In genomic region chr22:45692549-45692948, GRCh38 we compare ENCODE assay signal across 19 cellular contexts. TPM values are rescaled to one million over a fixed set of nuclear protein-coding genes. Genes with fewer than 3 reads are reported as not detected.
DNase-seq lines count a peak whose midpoint lies in the region; ATAC-seq and TF ChIP-seq lines count a peak whose summit lies in the region.
"Had no signal": no experiment of that assay in that cellular context is flagged by ENCODE, and none has a peak within 500 bp of the region (broad histone marks: within the 10 kb centered on the region; RNA-seq: fewer than 3 reads in every experiment).

No MANE protein-coding gene starts in this region.

- H3K36me3 Mint-ChIP-seq in activated T-cell treated with anti-CD3 and anti-CD28 coated beads, Interleukin-2, amount 50 U/mL, for 24 hours (ENCODE audit: low read depth), result peaks cover 77% of the 10 kb centered on the region

- H3K56ac ChIP-seq in mesendoderm (ENCODE audit: low read length), result no peak overlapping the region

- H3K4ac ChIP-seq in mesendoderm (ENCODE audit: low read depth, low read length), result no peak overlapping the region

- peaks cover 8% of the 10 kb centered on the region for H3K79me1 ChIP-seq in mesendoderm (ENCODE audit: low read length)

- no peak overlapping the region for H2BK15ac ChIP-seq in mesendoderm (replicated peaks; ENCODE audit: low read depth)

- no peaks in the 10 kb centered on the region for H3K4me1 ChIP-seq in mesendoderm (ENCODE audit: control insufficient read depth, low read depth, low read length)

- H3K27ac ChIP-seq in mesendoderm (ENCODE audit: low read depth, low read length), result no peak overlapping the region
- H3K27ac ChIP-seq: adrenal gland had no signal

- H3K23ac ChIP-seq in mesendoderm (ENCODE audit: low read length), result no peak overlapping the region

- H4K5ac ChIP-seq in mesendoderm (ENCODE audit: low read length), result no peak overlapping the region

- no peak overlapping the region for H2BK120ac ChIP-seq in mesendoderm (ENCODE audit: low read depth, low read length)

- H3K4me3 ChIP-seq in choroid plexus epithelial cell (ENCODE audit: low read depth, low read length) (no peak overlapping the region), mesendoderm (ENCODE audit: low read length) (no peak overlapping the region)
- H3K4me3 ChIP-seq: adrenal gland had no signal

- no peaks in the 10 kb centered on the region for H3K9me3 Mint-ChIP-seq in activated T-cell treated with anti-CD3 and anti-CD28 coated beads, Interleukin-2, amount 50 U/mL, for 24 hours
- H3K9me3 Mint-ChIP-seq: dendritic cell treated with granulocyte-macrophage colony-stimulating factor and Interleukin-4, amounts not matched to agents 40 ng/mL and 50 ng/mL, for 4 days; T-helper 1 cell treated with Interleukin-12 subunit alpha and Interleukin-12 subunit beta and Interleukin-4 antibody, amounts not matched to agents 30 μg/mL and 1 μg/mL, for 36 hours had no signal

- no peak for TF ChIP-seq CTCF in choroid plexus epithelial cell (conservative IDR thresholded peaks at IDR 0.05; ENCODE audit: low read depth, low read length)

- H3K27ac Mint-ChIP-seq in activated T-cell treated with anti-CD3 and anti-CD28 coated beads, Interleukin-2, amount 50 U/mL, for 24 hours, result no peak overlapping the region
- H3K27ac Mint-ChIP-seq: activated CD4-positive, alpha-beta T cell treated with anti-CD3 and anti-CD28 coated beads for 36 hours; B cell; dendritic cell treated with granulocyte-macrophage colony-stimulating factor and Interleukin-4, amounts not matched to agents 40 ng/mL and 50 ng/mL, for 4 days; T-helper 1 cell treated with Interleukin-12 subunit alpha and Interleukin-12 subunit beta and Interleukin-4 antibody, amounts not matched to agents 30 μg/mL and 1 μg/mL, for 36 hours had no signal

- DNase-seq in Caki2 (ENCODE audit: low read depth), result peak; percentile 52
- DNase-seq in M059J (ENCODE audit: low read depth), result peak; percentile 48
- peak; percentile 58 for DNase-seq in choroid plexus epithelial cell (ENCODE audit: low read depth)
- DNase-seq in mesendoderm, result peak; percentile 71
- DNase-seq in dedifferentiated amniotic fluid mesenchymal stem cell (ENCODE audit: extremely low spot score), result no peak
- no peak for DNase-seq in activated T-cell treated with anti-CD3 and anti-CD28 coated beads, Interleukin-2, amount 50 U/mL, for 48 hours
- DNase-seq in activated T-cell treated with anti-CD3 and anti-CD28 coated beads, Interleukin-2, amount 50 U/mL, for 24 hours, result no peak
- DNase-seq: activated CD4-positive, alpha-beta T cell treated with anti-CD3 and anti-CD28 coated beads for 36 hours; activated T-cell treated with anti-CD3 and anti-CD28 coated beads, Interleukin-2, amount 50 U/mL, for 1 hour; adrenal gland; DMS153; KBM-7; NCI-H1436 treated with DMSO at 0.1 percent for 48 hours; NCI-H446 treated with DMSO at 0.1 percent for 48 hours; OCI-M1 had no signal

- H3K18ac ChIP-seq in mesendoderm (ENCODE audit: low read length), result no peak overlapping the region

- WGBS in mesendoderm (ENCODE audit: extremely low coverage, insufficient coverage, low lambda C conversion rate), result no CpG with 5 or more reads among the region's 1 CpG

- H3K36me3 ChIP-seq in mesendoderm (ENCODE audit: control insufficient read depth, insufficient read depth, low read length), result peaks cover 2% of the 10 kb centered on the region

- in situ Hi-C loops in Caki2 (cut with HindIII; ENCODE audit: low pct_unique_long_range_greater_than_20kb, low sequenced_read_pairs), result no loop called here

- no peak overlapping the region for H4K8ac ChIP-seq in mesendoderm (ENCODE audit: low read depth, low read length)

- no peak overlapping the region for H2AK5ac ChIP-seq in mesendoderm (ENCODE audit: low read length)

- H2BK5ac ChIP-seq in mesendoderm (ENCODE audit: low read length), result no peak overlapping the region

- peaks cover 21% of the 10 kb centered on the region for H3K79me2 ChIP-seq in mesendoderm (ENCODE audit: control insufficient read depth, insufficient read depth, low read length)

- H3K4me2 ChIP-seq in mesendoderm (ENCODE audit: low read length), result no peak overlapping the region

- ATAC-seq in HG02610 (IDR thresholded peaks at IDR 0.05; ENCODE audit: unreplicated experiment), result no peak
- ATAC-seq: activated CD4-positive, alpha-beta T cell treated with anti-CD3 and anti-CD28 coated beads for 36 hours had no signal

- H3K27me3 ChIP-seq in mesendoderm (ENCODE audit: insufficient read depth, low read length, poor library complexity), result no peaks in the 10 kb centered on the region
- H3K27me3 ChIP-seq: adrenal gland had no signal

- no peak overlapping the region for H3K4me3 Mint-ChIP-seq in activated T-cell treated with anti-CD3 and anti-CD28 coated beads, Interleukin-2, amount 50 U/mL, for 24 hours
- H3K4me3 Mint-ChIP-seq: activated CD4-positive, alpha-beta T cell treated with anti-CD3 and anti-CD28 coated beads for 36 hours; B cell; dendritic cell treated with granulocyte-macrophage colony-stimulating factor and Interleukin-4, amounts not matched to agents 40 ng/mL and 50 ng/mL, for 4 days; T-helper 1 cell treated with Interleukin-12 subunit alpha and Interleukin-12 subunit beta and Interleukin-4 antibody, amounts not matched to agents 30 μg/mL and 1 μg/mL, for 36 hours had no signal

- no peaks in the 10 kb centered on the region for H3K27me3 Mint-ChIP-seq in activated T-cell treated with anti-CD3 and anti-CD28 coated beads, Interleukin-2, amount 50 U/mL, for 24 hours
- H3K27me3 Mint-ChIP-seq: activated CD4-positive, alpha-beta T cell treated with anti-CD3 and anti-CD28 coated beads for 36 hours; B cell; dendritic cell treated with granulocyte-macrophage colony-stimulating factor and Interleukin-4, amounts not matched to agents 40 ng/mL and 50 ng/mL, for 4 days had no signal

- peaks cover 37% of the 10 kb centered on the region for H3K4me1 Mint-ChIP-seq in activated T-cell treated with anti-CD3 and anti-CD28 coated beads, Interleukin-2, amount 50 U/mL, for 24 hours (ENCODE audit: low read depth)

- H3K9ac ChIP-seq in mesendoderm (ENCODE audit: low read length), result no peak overlapping the region

RNA-seq across cellular contexts. Expression of gene ATXN10, which starts 20.9 kb away (rescaled TPM):
- 228 and 323 TPM in 2 replicates for total RNA-seq in Caki2 (2014; rRNA removed; shearing (Covaris generic); ENCODE audit: low replicate concordance)
- total RNA-seq in M059J (2014; rRNA removed; shearing (Covaris generic)), result 87.7 and 122 TPM in 2 replicates
- 81.8 TPM for polyA plus RNA-seq in mesendoderm (2013, experiment 1 of 2)
- polyA plus RNA-seq in mesendoderm (2013, experiment 2 of 2), result 81.9 TPM

Comparison
In these comparisons a context has a peak if more than half of its experiments do, and no peak if none do; other contexts are left out.
1. DNase-seq: peak in Caki2 (single experiment), M059J (single experiment), choroid plexus epithelial cell (single experiment) and mesendoderm (single experiment); none in dedifferentiated amniotic fluid mesenchymal stem cell (single experiment), activated T-cell treated with anti-CD3 and anti-CD28 coated beads, Interleukin-2, amount 50 U/mL, for 48 hours (0 of 2) and activated T-cell treated with anti-CD3 and anti-CD28 coated beads, Interleukin-2, amount 50 U/mL, for 24 hours (single experiment).